ENCODE assay signal across 1 cellular context in genomic region chr10:17617031-17617911, GRCh38.
TF ChIP-seq lines count a peak whose summit lies in the region.

Gene HACD1 (minus strand): TSS chr10:17617374. CDS start chr10:17617339, 35 bp downstream.

TF ChIP-seq in HepG2, 621 proteins besides CTCF, POLR2A, EP300 and RAD21 (continued from another document and continues in another):
- no peak for TF ChIP-seq DBP (CRISPR knock-in tag; IDR thresholded peaks at IDR 0.05; ENCODE audit: not compliant biosample characterization)
- no peak for TF ChIP-seq MIER2 (CRISPR knock-in tag; IDR thresholded peaks at IDR 0.05)
- TF ChIP-seq ZNF205 (CRISPR knock-in tag; IDR thresholded peaks at IDR 0.05), result no peak
- no peak for TF ChIP-seq KDM4B (CRISPR knock-in tag; IDR thresholded peaks at IDR 0.05)
- TF ChIP-seq CBX5 (CRISPR knock-in tag; IDR thresholded peaks at IDR 0.05; ENCODE audit: borderline replicate concordance), result no peak
- TF ChIP-seq AKNA (CRISPR knock-in tag; IDR thresholded peaks at IDR 0.05; ENCODE audit: borderline replicate concordance), result no peak
- peak; percentile 54 for TF ChIP-seq MED1 (CRISPR knock-in tag; IDR thresholded peaks at IDR 0.05)
- peak; percentile 65 for TF ChIP-seq SAP130 (CRISPR knock-in tag; IDR thresholded peaks at IDR 0.05; ENCODE audit: low read depth)
- TF ChIP-seq ZNF552 (CRISPR knock-in tag; IDR thresholded peaks at IDR 0.05; ENCODE audit: borderline replicate concordance), result no peak
- no peak for TF ChIP-seq NFIB (CRISPR knock-in tag; IDR thresholded peaks at IDR 0.05; ENCODE audit: borderline replicate concordance)
- no peak for TF ChIP-seq SP140L (CRISPR knock-in tag; IDR thresholded peaks at IDR 0.05; ENCODE audit: borderline replicate concordance)
- TF ChIP-seq BCLAF1 (IDR thresholded peaks at IDR 0.05), result no peak
- no peak for TF ChIP-seq RELA (CRISPR knock-in tag; IDR thresholded peaks at IDR 0.05)
- TF ChIP-seq CEBPZ (IDR thresholded peaks at IDR 0.05; ENCODE audit: low read length), result no peak
- TF ChIP-seq HDAC2 (CRISPR knock-in tag; IDR thresholded peaks at IDR 0.05), result peak; percentile 72
- TF ChIP-seq EED (CRISPR knock-in tag; IDR thresholded peaks at IDR 0.05), result peak; percentile 66; the same call in 1 of the 2 replicates
- TF ChIP-seq BRCA1 (CRISPR knock-in tag; IDR thresholded peaks at IDR 0.05), result no peak
- no peak for TF ChIP-seq SNAPC2 (CRISPR knock-in tag; IDR thresholded peaks at IDR 0.05)
- no peak for TF ChIP-seq ZBTB8A (CRISPR knock-in tag; IDR thresholded peaks at IDR 0.05; ENCODE audit: borderline replicate concordance, low read depth)
- TF ChIP-seq HHEX (CRISPR knock-in tag; IDR thresholded peaks at IDR 0.05), result no peak
- 0 out of 2 replicates have a peak, but pooled peaks have one; percentile 20 for TF ChIP-seq THAP11 (CRISPR knock-in tag; IDR thresholded peaks at IDR 0.05)
- TF ChIP-seq REPIN1 (CRISPR knock-in tag; IDR thresholded peaks at IDR 0.05; ENCODE audit: borderline replicate concordance, low read depth), result no peak
- TF ChIP-seq GRHL1 (CRISPR knock-in tag; conservative IDR thresholded peaks at IDR 0.05), result no peak
- TF ChIP-seq ZNF777 (CRISPR knock-in tag; IDR thresholded peaks at IDR 0.05), result peak; percentile 59
- no peak; the same call in 1 of the 2 replicates for TF ChIP-seq FOXK1 (CRISPR knock-in tag; IDR thresholded peaks at IDR 0.05; ENCODE audit: borderline replicate concordance, low read depth)
- TF ChIP-seq IRF1 (CRISPR knock-in tag; IDR thresholded peaks at IDR 0.05; ENCODE audit: low read depth), result no peak
- TF ChIP-seq EHMT2 (IDR thresholded peaks at IDR 0.05; ENCODE audit: borderline replicate concordance, low read depth, low read length), result no peak
- no peak for TF ChIP-seq ZNF101 (CRISPR knock-in tag; IDR thresholded peaks at IDR 0.05; ENCODE audit: borderline replicate concordance, low read depth)
- TF ChIP-seq CERS6 (CRISPR knock-in tag; IDR thresholded peaks at IDR 0.05), result no peak
- no peak for TF ChIP-seq NR2F1 (CRISPR knock-in tag; IDR thresholded peaks at IDR 0.05)
- no peak for TF ChIP-seq MIER3 (CRISPR knock-in tag; IDR thresholded peaks at IDR 0.05; ENCODE audit: borderline replicate concordance)
- no peak for TF ChIP-seq TRIM22 (IDR thresholded peaks at IDR 0.05)
- no peak for TF ChIP-seq SMAD3 (CRISPR knock-in tag; IDR thresholded peaks at IDR 0.05)
- TF ChIP-seq PRDM10 (CRISPR knock-in tag; IDR thresholded peaks at IDR 0.05; ENCODE audit: low read depth), result no peak
- TF ChIP-seq TCF12 (IDR thresholded peaks at IDR 0.05), result no peak
- no peak for TF ChIP-seq TCF12 (CRISPR knock-in tag; IDR thresholded peaks at IDR 0.05)
- TF ChIP-seq SPEN (CRISPR knock-in tag; IDR thresholded peaks at IDR 0.05; ENCODE audit: low read depth), result peak; percentile 16; the same call in 1 of the 2 replicates
- no peak for TF ChIP-seq FOXM1 (CRISPR knock-in tag; IDR thresholded peaks at IDR 0.05)
- TF ChIP-seq ZNF451 (CRISPR knock-in tag; IDR thresholded peaks at IDR 0.05), result no peak
- TF ChIP-seq MAFK (conservative IDR thresholded peaks at IDR 0.05 in 1 of 2, IDR thresholded peaks at IDR 0.05 in 1 of 2; ENCODE audit: low read length in 2 of 2), result no peak
